ENCODE assay signal across 11 cellular contexts in genomic region chr16:81600275-81600674, GRCh38.
DNase-seq lines count a peak whose midpoint lies in the region; ATAC-seq and TF ChIP-seq lines count a peak whose summit lies in the region.
"Had no signal": no experiment of that assay in that cellular context is flagged by ENCODE, and none has a peak within 500 bp of the region (broad histone marks: within the 10 kb centered on the region; RNA-seq: fewer than 3 reads in every experiment).

No MANE protein-coding gene starts in this region.

- no peak overlapping the region for H3K4me3 Mint-ChIP-seq in WTC11

- CTCF ChIA-PET in WTC11 (lab: Charles Lee): interaction anchor here (0.7 kb wide), 1 partner anchor 103 kb away, joined by 3 read pairs; no protein-coding TSS in a partner anchor

- TF ChIP-seq CTCF in WTC11 (IDR thresholded peaks at IDR 0.05): no peak
- TF ChIP-seq CTCF in fibroblast of mammary gland (conservative IDR thresholded peaks at IDR 0.05; ENCODE audit: control insufficient read depth, insufficient read depth, low read depth, low read length): no peak
- no peak for TF ChIP-seq CTCF in retinal pigment epithelial cell (conservative IDR thresholded peaks at IDR 0.05; ENCODE audit: low read depth, low read length)

- peak; percentile 37 for DNase-seq in HCEC 1CT
- DNase-seq in WTC11 (ENCODE audit: low spot score): no peak
- DNase-seq in fibroblast of mammary gland (ENCODE audit: low read depth): peak; percentile 35
- DNase-seq in retinal pigment epithelial cell (ENCODE audit: low read depth): peak; percentile 78
- DNase-seq in GM19238 (ENCODE audit: insufficient read length, low spot score): no peak
- no peak for DNase-seq in NOMO-1 (lab: John Stamatoyannopoulos, UW; ENCODE audit: unreplicated experiment in 2 of 2)
- no peak for DNase-seq in NCI-H128 (lab: John Stamatoyannopoulos, UW; ENCODE audit: unreplicated experiment)
- DNase-seq: activated CD4-positive, alpha-beta T cell treated with anti-CD3 and anti-CD28 coated beads, Interleukin-2, amount 50 U/mL, for 48 hours; cerebellar nuclear complex had no signal

- POLR2A ChIA-PET in WTC11 (lab: Charles Lee): no interaction called here

- no peaks in the 10 kb centered on the region for H3K36me3 Mint-ChIP-seq in WTC11

- H3K4me1 Mint-ChIP-seq in WTC11: peaks cover 23% of the 10 kb centered on the region

- no peaks in the 10 kb centered on the region for H3K9me3 Mint-ChIP-seq in WTC11

- 0 out of 2 replicates have a peak overlapping the region, but pooled peaks have one; percentile 54 for H3K27ac Mint-ChIP-seq in WTC11

- no peaks in the 10 kb centered on the region for H3K27me3 Mint-ChIP-seq in WTC11 (ENCODE audit: low read depth)

- ATAC-seq in WTC11: no peak
- ATAC-seq in HG03442 (IDR thresholded peaks at IDR 0.05; ENCODE audit: unreplicated experiment): no peak

- H3K4me3 ChIP-seq in fibroblast of mammary gland (ENCODE audit: control insufficient read depth, low read depth, low read length): no peak overlapping the region
- H3K4me3 ChIP-seq in retinal pigment epithelial cell (ENCODE audit: low read length): no peak overlapping the region
- H3K4me3 ChIP-seq: tibial nerve had no signal

TF ChIP-seq in WTC11, 78 proteins besides CTCF, POLR2A, EP300 and RAD21:
- TF ChIP-seq IRF2 (CRISPR knock-in tag; IDR thresholded peaks at IDR 0.05; ENCODE audit: borderline replicate concordance, low read depth) (no peak), ATF3 (CRISPR knock-in tag; conservative IDR thresholded peaks at IDR 0.05) (no peak), PRDM15 (CRISPR knock-in tag; IDR thresholded peaks at IDR 0.05) (no peak), E2F1 (CRISPR knock-in tag; IDR thresholded peaks at IDR 0.05) (no peak)
- TF ChIP-seq, protein P1, sequence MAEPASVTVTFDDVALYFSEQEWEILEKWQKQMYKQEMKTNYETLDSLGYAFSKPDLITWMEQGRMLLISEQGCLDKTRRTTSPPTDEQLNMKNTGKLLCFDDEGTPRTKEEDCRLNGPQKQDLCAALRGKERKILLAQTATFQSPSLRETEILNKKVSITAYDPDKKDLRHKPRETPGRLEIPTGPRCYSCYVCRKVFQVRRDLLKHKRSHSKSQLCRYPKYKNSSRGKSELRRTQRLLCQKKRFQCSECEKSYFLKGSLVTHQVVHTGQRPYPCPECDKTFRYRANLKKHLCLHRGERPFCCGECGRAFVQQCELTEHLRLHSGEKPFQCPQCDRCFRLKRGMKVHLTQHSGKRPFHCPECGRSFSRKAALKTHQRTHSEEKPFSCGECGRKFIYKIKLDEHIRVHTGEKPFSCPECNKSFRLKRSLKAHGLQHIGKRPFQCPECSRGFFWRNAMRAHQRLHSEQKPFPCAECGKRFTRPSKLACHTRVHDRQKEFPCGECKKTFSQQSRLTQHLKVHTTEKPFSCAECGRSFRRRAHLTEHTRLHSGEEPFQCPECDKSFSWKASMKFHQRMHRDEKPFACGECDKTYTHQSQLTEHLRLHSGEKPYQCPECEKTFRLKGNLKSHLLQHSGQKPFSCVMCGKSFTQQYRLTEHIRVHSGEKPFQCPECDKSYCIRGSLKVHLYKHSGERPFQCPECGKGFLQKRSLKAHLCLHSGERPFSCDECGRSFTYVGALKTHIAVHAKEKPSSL (CRISPR knock-in tag; conservative IDR thresholded peaks at IDR 0.05): no peak
TF ChIP-seq in WTC11: peak in this region for 0.

Comparison
In these comparisons a context has a peak if more than half of its experiments do, and no peak if none do; other contexts are left out.
1. DNase-seq: peak in HCEC 1CT (single experiment), fibroblast of mammary gland (single experiment) and retinal pigment epithelial cell (single experiment); none in WTC11 (single experiment), GM19238 (single experiment), NOMO-1 (0 of 2) and NCI-H128 (single experiment).